28 cellular contexts compared by ENCODE assay signal in genomic region chr17:34765291-34765690, GRCh38.
"Had no signal": no experiment of that assay in that cellular context is flagged by ENCODE, and none has a peak within 500 bp of the region (broad histone marks: within the 10 kb centered on the region; RNA-seq: fewer than 3 reads in every experiment).

No MANE protein-coding gene starts in this region.

- FAIRE-seq: islet of Langerhans, kidney had no signal

- H3K27me3 ChIP-seq: ovary, tibial nerve, uterus had no signal

- H3K4me3 ChIP-seq: left ventricle myocardium inferior, lung, mucosa of descending colon, ovary, prostate gland, skin epidermis, tibial nerve, uterus had no signal

- H3K4me1 ChIP-seq: prostate gland, tibial nerve, uterus had no signal

- H3K4me1 Mint-ChIP-seq: immature natural killer cell; naive thymus-derived CD4-positive, alpha-beta T cell; stimulated activated effector memory CD8-positive, alpha-beta T cell treated with anti-CD3 and anti-CD28 coated beads, Interleukin-12 subunit alpha, Interleukin-12 subunit beta, amount 100 ng/mL, for 72 hours had no signal

- H3K27ac ChIP-seq: left ventricle myocardium inferior, ovary, prostate gland, skin epidermis, tibial nerve, uterus had no signal

- H3K27ac Mint-ChIP-seq: immature natural killer cell; naive thymus-derived CD4-positive, alpha-beta T cell; natural killer cell treated with Interleukin-12 subunit alpha and Interleukin-12 subunit beta and Interleukin-15 and Interleukin-18, amount 100 ng/mL, for 72 hours; stimulated activated effector memory CD8-positive, alpha-beta T cell treated with anti-CD3 and anti-CD28 coated beads, Interleukin-12 subunit alpha, Interleukin-12 subunit beta, amount 100 ng/mL, for 72 hours; stimulated activated naive CD8-positive, alpha-beta T cell treated with anti-CD3 and anti-CD28 coated beads, Interleukin-15, Interleukin-2, amounts not matched to agents 100 ng/mL and 50 ng/mL, for 24 hours; type B pancreatic cell had no signal

- H3K36me3 ChIP-seq: left ventricle myocardium inferior, ovary, prostate gland, tibial nerve, uterus had no signal

- H3K4me3 Mint-ChIP-seq: immature natural killer cell; naive thymus-derived CD4-positive, alpha-beta T cell; natural killer cell treated with Interleukin-12 subunit alpha and Interleukin-12 subunit beta and Interleukin-15 and Interleukin-18, amount 100 ng/mL, for 72 hours; stimulated activated effector memory CD8-positive, alpha-beta T cell treated with anti-CD3 and anti-CD28 coated beads, Interleukin-12 subunit alpha, Interleukin-12 subunit beta, amount 100 ng/mL, for 72 hours; stimulated activated naive CD8-positive, alpha-beta T cell treated with anti-CD3 and anti-CD28 coated beads, Interleukin-15, Interleukin-2, amounts not matched to agents 100 ng/mL and 50 ng/mL, for 24 hours; type B pancreatic cell had no signal

- ATAC-seq: left colon; mucosa of descending colon; naive thymus-derived CD4-positive, alpha-beta T cell; natural killer cell treated with Interleukin-12 subunit alpha and Interleukin-12 subunit beta and Interleukin-15 and Interleukin-18, amount 100 ng/mL, for 72 hours; right cardiac atrium; sciatic nerve; stimulated activated effector memory CD8-positive, alpha-beta T cell treated with anti-CD3 and anti-CD28 coated beads, Interleukin-12 subunit alpha, Interleukin-12 subunit beta, amount 100 ng/mL, for 72 hours had no signal

- H3K9me3 ChIP-seq: left ventricle myocardium inferior, mucosa of descending colon, ovary, prostate gland, tibial nerve, uterus had no signal

- H3K9me3 Mint-ChIP-seq: immature natural killer cell; natural killer cell treated with Interleukin-12 subunit alpha and Interleukin-12 subunit beta and Interleukin-15 and Interleukin-18, amount 100 ng/mL, for 72 hours; stimulated activated effector memory CD8-positive, alpha-beta T cell treated with anti-CD3 and anti-CD28 coated beads, Interleukin-12 subunit alpha, Interleukin-12 subunit beta, amount 100 ng/mL, for 72 hours; stimulated activated naive CD8-positive, alpha-beta T cell treated with anti-CD3 and anti-CD28 coated beads, Interleukin-15, Interleukin-2, amounts not matched to agents 100 ng/mL and 50 ng/mL, for 24 hours; type B pancreatic cell had no signal

- H3K36me3 Mint-ChIP-seq: immature natural killer cell; natural killer cell treated with Interleukin-12 subunit alpha and Interleukin-12 subunit beta and Interleukin-15 and Interleukin-18, amount 100 ng/mL, for 72 hours; stimulated activated effector memory CD8-positive, alpha-beta T cell treated with anti-CD3 and anti-CD28 coated beads, Interleukin-12 subunit alpha, Interleukin-12 subunit beta, amount 100 ng/mL, for 72 hours; type B pancreatic cell had no signal

- DNase-seq: hypothalamus; immature natural killer cell; kidney; left colon; left ventricle myocardium inferior; mesendoderm; midbrain; mucosa of descending colon; naive thymus-derived CD4-positive, alpha-beta T cell; ovary; retina; right cardiac atrium; stimulated activated CD4-positive, alpha-beta T cell treated with anti-CD3 and anti-CD28 coated beads, Interleukin-12 subunit alpha, Interleukin-12 subunit beta, amount 100 ng/mL, for 4 hours; stimulated activated CD4-positive, alpha-beta T cell treated with anti-CD3 and anti-CD28 coated beads, Interleukin-15, amount 100 ng/mL, for 24 hours; stimulated activated CD4-positive, alpha-beta T cell treated with anti-CD3 and anti-CD28 coated beads, Interleukin-2, amount 100 ng/mL, for 24 hours; stimulated activated CD4-positive, alpha-beta T cell treated with anti-CD3 and anti-CD28 coated beads, Interleukin-4, amount 100 ng/mL, for 24 hours; stimulated activated naive CD4-positive, alpha-beta T cell; uterus had no signal
